8 cellular contexts compared by ENCODE assay signal in genomic region chr7:28310449-28310848, GRCh38.
"Had no signal": no experiment of that assay in that cellular context is flagged by ENCODE, and none has a peak within 500 bp of the region (broad histone marks: within the 10 kb centered on the region; RNA-seq: fewer than 3 reads in every experiment).

No MANE protein-coding gene starts in this region.

- FAIRE-seq: G401.6, GM12878, GM12891, GM12892, GM18507, GM19239 had no signal

- DNase-seq: GDM1, GF-D8 had no signal

- H3K4me3 ChIP-seq: GM12878 had no signal
